In genomic region chr1:90957497-90957896, GRCh38 we compare ENCODE assay signal across 18 cellular contexts.
"Had no signal": no experiment of that assay in that cellular context is flagged by ENCODE, and none has a peak within 500 bp of the region (broad histone marks: within the 10 kb centered on the region; RNA-seq: fewer than 3 reads in every experiment).

No MANE protein-coding gene starts in this region.

- H3K4me3 ChIP-seq: adrenal gland, body of pancreas, coronary artery, esophagus muscularis mucosa, mucosa of descending colon, pancreas, right lobe of liver, thyroid gland had no signal

- H3K27ac Mint-ChIP-seq: activated CD4-positive, alpha-beta T cell treated with anti-CD3 and anti-CD28 coated beads for 36 hours; activated CD8-positive, alpha-beta memory T cell treated with anti-CD3 and anti-CD28 coated beads, Interleukin-2, amount 10 ng/mL, durations not matched to agents 7 days and 5 days; activated naive CD4-positive, alpha-beta T cell treated with anti-CD3 and anti-CD28 coated beads, Interleukin-2, amount 10 ng/mL, durations not matched to agents 7 days and 5 days; stimulated activated memory B cell treated with anti-CD40 and anti-IgM and Interleukin-4, amounts not matched to agents 10 μg/mL and 1 μg/mL and 100 μg/mL, for 72 hours; T-helper 2 cell treated with Interferon-gamma antibody and Interleukin-4, amounts not matched to agents 5 μg/mL and 100 μg/mL, for 36 hours had no signal

- DNase-seq: activated CD4-positive, alpha-beta T cell treated with anti-CD3 and anti-CD28 coated beads for 36 hours; activated CD4-positive, alpha-beta T cell treated with anti-CD3 and anti-CD28 coated beads, Interleukin-2, amount 50 U/mL, for 48 hours; activated CD8-positive, alpha-beta memory T cell treated with anti-CD3 and anti-CD28 coated beads, Interleukin-2, amount 10 ng/mL, durations not matched to agents 7 days and 5 days; activated naive CD4-positive, alpha-beta T cell treated with anti-CD3 and anti-CD28 coated beads, Interleukin-2, amount 10 ng/mL, durations not matched to agents 7 days and 5 days; adrenal gland; body of pancreas; central memory CD4-positive, alpha-beta T cell; mesenchymal stem cell; mucosa of descending colon; naive B cell; pancreas; right lobe of liver; stimulated activated CD4-positive, alpha-beta T cell treated with anti-CD3 and anti-CD28 coated beads, Interleukin-4, amount 100 ng/mL, for 24 hours; thyroid gland had no signal

- H3K36me3 ChIP-seq: adrenal gland, esophagus muscularis mucosa, pancreas, right lobe of liver, thyroid gland had no signal

- H3K4me1 ChIP-seq: body of pancreas, pancreas, thyroid gland had no signal

- H3K27me3 ChIP-seq: adrenal gland, body of pancreas, esophagus muscularis mucosa, pancreas, right lobe of liver, thyroid gland had no signal

- H3K9me3 ChIP-seq: adrenal gland, body of pancreas, esophagus muscularis mucosa, mucosa of descending colon, pancreas, right lobe of liver, thyroid gland had no signal

- H3K27me3 Mint-ChIP-seq: activated CD4-positive, alpha-beta T cell treated with anti-CD3 and anti-CD28 coated beads for 36 hours; activated CD8-positive, alpha-beta memory T cell treated with anti-CD3 and anti-CD28 coated beads, Interleukin-2, amount 10 ng/mL, durations not matched to agents 7 days and 5 days; activated naive CD4-positive, alpha-beta T cell treated with anti-CD3 and anti-CD28 coated beads, Interleukin-2, amount 10 ng/mL, durations not matched to agents 7 days and 5 days; naive B cell; stimulated activated memory B cell treated with anti-CD40 and anti-IgM and Interleukin-4, amounts not matched to agents 10 μg/mL and 1 μg/mL and 100 μg/mL, for 72 hours had no signal

- ATAC-seq: activated CD4-positive, alpha-beta T cell treated with anti-CD3 and anti-CD28 coated beads for 36 hours; activated CD8-positive, alpha-beta memory T cell treated with anti-CD3 and anti-CD28 coated beads, Interleukin-2, amount 10 ng/mL, durations not matched to agents 7 days and 5 days; body of pancreas; mucosa of descending colon; pancreas; right lobe of liver; stimulated activated memory B cell treated with anti-CD40 and anti-IgM and Interleukin-4, amounts not matched to agents 10 μg/mL and 1 μg/mL and 100 μg/mL, for 72 hours had no signal

- H3K4me3 Mint-ChIP-seq: activated CD4-positive, alpha-beta T cell treated with anti-CD3 and anti-CD28 coated beads for 36 hours; activated CD8-positive, alpha-beta memory T cell treated with anti-CD3 and anti-CD28 coated beads, Interleukin-2, amount 10 ng/mL, durations not matched to agents 7 days and 5 days; activated naive CD4-positive, alpha-beta T cell treated with anti-CD3 and anti-CD28 coated beads, Interleukin-2, amount 10 ng/mL, durations not matched to agents 7 days and 5 days; naive B cell; stimulated activated memory B cell treated with anti-CD40 and anti-IgM and Interleukin-4, amounts not matched to agents 10 μg/mL and 1 μg/mL and 100 μg/mL, for 72 hours; T-helper 2 cell treated with Interferon-gamma antibody and Interleukin-4, amounts not matched to agents 5 μg/mL and 100 μg/mL, for 36 hours had no signal

- H3K27ac ChIP-seq: adrenal gland, body of pancreas, coronary artery, esophagus muscularis mucosa, pancreas, right lobe of liver, thyroid gland had no signal
